Comparison of ENCODE assay signal across 1 cellular context in genomic region chr12:10213168-10214130, GRCh38.
TF ChIP-seq lines count a peak whose summit lies in the region.

No MANE protein-coding gene starts in this region.

TF ChIP-seq in HepG2, 621 proteins besides CTCF, POLR2A, EP300 and RAD21 (continues in another document):
- TF ChIP-seq CEBPG (CRISPR knock-in tag; IDR thresholded peaks at IDR 0.05) (peak; percentile 53), RXRA (CRISPR knock-in tag; IDR thresholded peaks at IDR 0.05) (0 out of 2 replicates have a peak, but pooled peaks have one; percentile 19), ISL2 (CRISPR knock-in tag; IDR thresholded peaks at IDR 0.05) (no peak), SIN3A (IDR thresholded peaks at IDR 0.05; ENCODE audit: borderline replicate concordance, low read depth, low read length) (peak; percentile 51; the same call in 1 of the 2 replicates), HNRNPLL (IDR thresholded peaks at IDR 0.05; ENCODE audit: low read depth, low read length, poor library complexity, severe bottlenecking) (peak; percentile 36), ATF3 (CRISPR knock-in tag; IDR thresholded peaks at IDR 0.05) (peak; percentile 15; the same call in 1 of the 2 replicates), MYC (CRISPR knock-in tag; IDR thresholded peaks at IDR 0.05; ENCODE audit: borderline replicate concordance) (peak; percentile 46; the same call in 1 of the 2 replicates), SP4 (CRISPR knock-in tag; IDR thresholded peaks at IDR 0.05) (0 out of 2 replicates have a peak, but pooled peaks have one; percentile 42), SALL1 (CRISPR knock-in tag; IDR thresholded peaks at IDR 0.05) (peak; percentile 32; the same call in 1 of the 2 replicates), ZFP37 (CRISPR knock-in tag; IDR thresholded peaks at IDR 0.05; ENCODE audit: borderline replicate concordance) (no peak), ZBTB1 (CRISPR knock-in tag; IDR thresholded peaks at IDR 0.05; ENCODE audit: borderline replicate concordance) (no peak), HMGXB3 (CRISPR knock-in tag; IDR thresholded peaks at IDR 0.05; ENCODE audit: borderline replicate concordance) (peak; percentile 91; the same call in 1 of the 2 replicates), YEATS4 (CRISPR knock-in tag; IDR thresholded peaks at IDR 0.05; ENCODE audit: borderline replicate concordance) (peak; percentile 21; the same call in 1 of the 2 replicates), RBM39 (IDR thresholded peaks at IDR 0.05; ENCODE audit: low read depth, low read length, poor library complexity, severe bottlenecking) (peak; percentile 40), NFYC (CRISPR knock-in tag; IDR thresholded peaks at IDR 0.05) (0 out of 2 replicates have a peak, but pooled peaks have one; percentile 14), ZNF792 (CRISPR knock-in tag; IDR thresholded peaks at IDR 0.05) (peak; percentile 99), NR3C1 (CRISPR knock-in tag; IDR thresholded peaks at IDR 0.05) (no peak), GFI1 (CRISPR knock-in tag; IDR thresholded peaks at IDR 0.05; ENCODE audit: borderline replicate concordance) (no peak), SATB2 (CRISPR knock-in tag; IDR thresholded peaks at IDR 0.05) (no peak), HOXA7 (CRISPR knock-in tag; IDR thresholded peaks at IDR 0.05) (no peak), ZNF251 (CRISPR knock-in tag; IDR thresholded peaks at IDR 0.05) (no peak), ZNF776 (CRISPR knock-in tag; IDR thresholded peaks at IDR 0.05) (no peak), ZKSCAN1 (IDR thresholded peaks at IDR 0.05; ENCODE audit: low read length) (no peak), PATZ1 (CRISPR knock-in tag; IDR thresholded peaks at IDR 0.05) (0 out of 2 replicates have a peak, but pooled peaks have one; percentile 8), HBP1 (CRISPR knock-in tag; IDR thresholded peaks at IDR 0.05; ENCODE audit: low read depth) (0 out of 2 replicates have a peak, but pooled peaks have one; percentile 25), SSRP1 (CRISPR knock-in tag; IDR thresholded peaks at IDR 0.05) (no peak), ZNF646 (CRISPR knock-in tag; IDR thresholded peaks at IDR 0.05) (no peak), ZC3H13 (CRISPR knock-in tag; IDR thresholded peaks at IDR 0.05) (no peak), MXD4 (CRISPR knock-in tag; IDR thresholded peaks at IDR 0.05) (no peak), FOXC1 (CRISPR knock-in tag; IDR thresholded peaks at IDR 0.05; ENCODE audit: borderline replicate concordance) (0 out of 2 replicates have a peak, but pooled peaks have one; percentile 31), AGO1 (IDR thresholded peaks at IDR 0.05; ENCODE audit: low read depth, low read length, poor library complexity, severe bottlenecking) (no peak), SRY (CRISPR knock-in tag; IDR thresholded peaks at IDR 0.05) (no peak), TAF1 (CRISPR knock-in tag; IDR thresholded peaks at IDR 0.05) (peak; percentile 31; the same call in 1 of the 2 replicates), ZNF547 (CRISPR knock-in tag; IDR thresholded peaks at IDR 0.05) (no peak), ZKSCAN5 (CRISPR knock-in tag; IDR thresholded peaks at IDR 0.05) (no peak), RNF2 (conservative IDR thresholded peaks at IDR 0.05; ENCODE audit: low read depth) (no peak), TSC22D2 (CRISPR knock-in tag; IDR thresholded peaks at IDR 0.05; ENCODE audit: borderline replicate concordance) (no peak), ZNF343 (CRISPR knock-in tag; IDR thresholded peaks at IDR 0.05) (no peak), ZFY (CRISPR knock-in tag; IDR thresholded peaks at IDR 0.05) (no peak), ZMAT3 (CRISPR knock-in tag; conservative IDR thresholded peaks at IDR 0.05) (0 out of 2 replicates have a peak, but pooled peaks have one; percentile 49), ZFYVE20 (CRISPR knock-in tag; IDR thresholded peaks at IDR 0.05; ENCODE audit: borderline replicate concordance, low read depth) (no peak), NFYB (CRISPR knock-in tag; IDR thresholded peaks at IDR 0.05) (0 out of 2 replicates have a peak, but pooled peaks have one; percentile 19), GATAD2A (CRISPR knock-in tag; IDR thresholded peaks at IDR 0.05) (peak; percentile 37; the same call in 1 of the 2 replicates), ZNF558 (CRISPR knock-in tag; IDR thresholded peaks at IDR 0.05; ENCODE audit: borderline replicate concordance) (peak; percentile 6; the same call in 1 of the 2 replicates), ZNF121 (CRISPR knock-in tag; IDR thresholded peaks at IDR 0.05) (peak; percentile 55; the same call in 1 of the 2 replicates), RXRB (CRISPR knock-in tag; IDR thresholded peaks at IDR 0.05; ENCODE audit: borderline replicate concordance) (0 out of 2 replicates have a peak, but pooled peaks have one; percentile 21), BORCS8-MEF2B (CRISPR knock-in tag; IDR thresholded peaks at IDR 0.05) (no peak), TGIF2 (CRISPR knock-in tag; IDR thresholded peaks at IDR 0.05) (0 out of 2 replicates have a peak, but pooled peaks have one; percentile 60), ZBTB44 (CRISPR knock-in tag; IDR thresholded peaks at IDR 0.05) (no peak), NR1H2 (CRISPR knock-in tag; IDR thresholded peaks at IDR 0.05; ENCODE audit: borderline replicate concordance, low read depth) (no peak)
